In the genomic region with DNA sequence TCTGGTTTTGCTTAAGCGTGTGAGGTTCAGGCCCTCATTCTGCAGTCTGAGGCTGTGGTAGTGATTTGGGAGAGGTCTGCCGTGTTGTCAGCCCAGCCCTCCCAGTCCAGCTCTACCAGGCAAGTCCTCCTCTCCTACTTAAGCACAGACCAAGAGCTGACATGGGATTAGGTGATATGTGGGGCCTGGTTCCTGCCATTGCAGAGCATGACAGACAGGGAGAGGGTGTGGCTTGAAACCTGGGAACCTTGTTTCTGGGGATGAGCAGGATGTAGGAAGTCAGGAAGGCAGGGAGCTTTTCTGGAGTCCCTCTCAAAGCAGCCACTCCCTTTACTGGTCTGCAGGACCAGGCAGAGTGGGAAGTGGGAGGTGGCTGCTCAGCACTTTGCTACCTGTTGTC, we compare ENCODE assay signal across 17 cellular contexts.
"Had no signal": no experiment of that assay in that cellular context is flagged by ENCODE, and none has a peak within 500 bp of the region (broad histone marks: within the 10 kb centered on the region; RNA-seq: fewer than 3 reads in every experiment).

No MANE protein-coding gene starts in this region.

- H3K4me3 ChIP-seq: dorsolateral prefrontal cortex, thyroid gland had no signal

- H3K27ac ChIP-seq: brain microvascular endothelial cell, dorsolateral prefrontal cortex, epithelial cell of prostate, thyroid gland had no signal

- H3K9me3 ChIP-seq: thyroid gland had no signal

- H3K9me3 Mint-ChIP-seq: activated T-cell treated with anti-CD3 and anti-CD28 coated beads, Interleukin-2, amount 50 U/mL, for 4 hours had no signal

- H3K36me3 ChIP-seq: brain microvascular endothelial cell, thyroid gland had no signal

- DNase-seq: activated CD4-positive, alpha-beta T cell treated with anti-CD3 and anti-CD28 coated beads, Interleukin-2, amount 50 U/mL, for 1 hour; activated CD4-positive, CD25-positive, alpha-beta regulatory T cell treated with anti-CD3 and anti-CD28 coated beads, Interleukin-2, amount 50 U/mL, for 72 hours; activated CD8-positive, alpha-beta memory T cell treated with anti-CD3 and anti-CD28 coated beads, Interleukin-2, amount 50 U/mL, for 4 hours; activated naive CD4-positive, alpha-beta T cell treated with anti-CD3 and anti-CD28 coated beads, Interleukin-2, amount 50 U/mL, for 16 hours; activated T-cell treated with anti-CD3 and anti-CD28 coated beads, Interleukin-2, amount 50 U/mL, for 4 hours; aorta; brain microvascular endothelial cell; central memory CD4-positive, alpha-beta T cell; dorsolateral prefrontal cortex; foreskin melanocyte; occipital lobe; posterior cingulate gyrus; retina; stimulated activated CD4-positive, alpha-beta T cell treated with anti-CD3 and anti-CD28 coated beads, Interleukin-1b, Interleukin-23, amount 100 ng/mL, for 48 hours; stimulated activated naive CD4-positive, alpha-beta T cell treated with Interleukin-2 at 50 U/mL for 16 hours; thyroid gland had no signal

- ATAC-seq: activated T-cell treated with anti-CD3 and anti-CD28 coated beads, Interleukin-2, amount 50 U/mL, for 4 hours had no signal

- H3K4me3 Mint-ChIP-seq: activated T-cell treated with anti-CD3 and anti-CD28 coated beads, Interleukin-2, amount 50 U/mL, for 4 hours had no signal

- H3K27me3 ChIP-seq: brain microvascular endothelial cell, dorsolateral prefrontal cortex, thyroid gland had no signal
